ENCODE assay signal across 18 cellular contexts in the genomic region with DNA sequence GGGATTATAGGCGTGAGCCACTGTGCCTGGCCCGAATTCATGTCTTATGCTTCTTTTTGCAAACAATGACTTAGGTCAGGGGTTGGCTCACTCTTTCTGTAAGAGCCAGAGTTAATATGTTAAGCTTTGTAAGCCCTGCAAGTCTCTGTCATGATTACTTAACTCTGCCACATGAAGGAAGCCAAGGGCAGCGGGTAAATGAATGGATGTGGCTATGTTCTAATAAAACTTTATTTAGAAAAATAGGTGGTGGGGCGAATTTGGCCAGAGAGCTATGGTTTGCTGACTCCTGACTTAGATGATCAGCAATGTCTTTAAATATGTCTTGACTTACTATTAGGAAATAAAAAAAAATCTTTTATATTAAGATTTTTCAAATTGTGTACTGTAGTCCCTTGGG.
A peak's percentile ranks its signal among the peaks of the same experiment; 100 is the strongest.
DNase-seq lines count a peak whose midpoint lies in the region; ATAC-seq and TF ChIP-seq lines count a peak whose summit lies in the region.
"Had no signal": no experiment of that assay in that cellular context is flagged by ENCODE, and none has a peak within 500 bp of the region (broad histone marks: within the 10 kb centered on the region; RNA-seq: fewer than 3 reads in every experiment).

No MANE protein-coding gene starts in this region.

- no peaks in the 10 kb centered on the region for H3K36me3 Mint-ChIP-seq in activated CD4-positive, alpha-beta memory T cell treated with anti-CD3 and anti-CD28 coated beads for 36 hours
- H3K36me3 Mint-ChIP-seq in activated CD4-positive, alpha-beta memory T cell treated with anti-CD3 and anti-CD28 coated beads, Interleukin-2, amount 10 ng/mL, durations not matched to agents 7 days and 5 days (ENCODE audit: low read depth): no peaks in the 10 kb centered on the region
- H3K36me3 Mint-ChIP-seq in T-helper 17 cell (ENCODE audit: low read depth): peaks cover 6% of the 10 kb centered on the region
- H3K36me3 Mint-ChIP-seq in activated naive CD8-positive, alpha-beta T cell treated with anti-CD3 and anti-CD28 coated beads, Interleukin-2, amount 10 ng/mL, durations not matched to agents 7 days and 5 days: no peaks in the 10 kb centered on the region

- H4K20me1 ChIP-seq in BLaER1: no peaks in the 10 kb centered on the region

- H3K27me3 ChIP-seq in BLaER1: no peaks in the 10 kb centered on the region

- no peaks in the 10 kb centered on the region for H3K36me3 ChIP-seq in BLaER1

- no peaks in the 10 kb centered on the region for H3K9me3 Mint-ChIP-seq in activated CD4-positive, alpha-beta memory T cell treated with anti-CD3 and anti-CD28 coated beads for 36 hours
- H3K9me3 Mint-ChIP-seq in activated CD4-positive, alpha-beta memory T cell treated with anti-CD3 and anti-CD28 coated beads, Interleukin-2, amount 10 ng/mL, durations not matched to agents 7 days and 5 days: no peaks in the 10 kb centered on the region
- peaks cover 1% of the 10 kb centered on the region for H3K9me3 Mint-ChIP-seq in activated naive CD8-positive, alpha-beta T cell treated with anti-CD3 and anti-CD28 coated beads, Interleukin-2, amount 10 ng/mL, durations not matched to agents 7 days and 5 days
- H3K9me3 Mint-ChIP-seq: CD4-positive, alpha-beta T cell; HFFc6 had no signal

- no peak for TF ChIP-seq CTCF in coronary artery (IDR thresholded peaks at IDR 0.05)

- DNase-seq in activated CD4-positive, alpha-beta memory T cell treated with anti-CD3 and anti-CD28 coated beads for 36 hours: no peak
- DNase-seq in activated CD4-positive, alpha-beta memory T cell treated with anti-CD3 and anti-CD28 coated beads, Interleukin-2, amount 10 ng/mL, durations not matched to agents 7 days and 5 days: no peak
- DNase-seq in T-helper 17 cell (no peak), coronary artery (ENCODE audit: low spot score) (no peak), NCI-H526 treated with DMSO at 0.1 percent for 48 hours (lab: John Stamatoyannopoulos, UW) (no peak)
- no peak for DNase-seq in activated naive CD8-positive, alpha-beta T cell treated with anti-CD3 and anti-CD28 coated beads, Interleukin-2, amount 10 ng/mL, durations not matched to agents 7 days and 5 days
- DNase-seq: 8988T, Caco-2, GOT3, H7, HFFc6 had no signal

- intact Hi-C loops in activated CD4-positive, alpha-beta memory T cell treated with anti-CD3 and anti-CD28 coated beads for 36 hours (cut with micrococcal nuclease): loop anchor here (2.0 to 10.0 kb wide), 4 partner anchors 98 to 848 kb away; a partner anchor contains a TSS

- POLR2A ChIA-PET in activated CD4-positive, alpha-beta memory T cell treated with anti-CD3 and anti-CD28 coated beads for 36 hours (lab: Charles Lee): no interaction called here
- POLR2A ChIA-PET in activated CD4-positive, alpha-beta memory T cell treated with anti-CD3 and anti-CD28 coated beads, Interleukin-2, amount 10 ng/mL, durations not matched to agents 7 days and 5 days (lab: Charles Lee): interaction anchor here (0.7 to 1.2 kb wide), 3 partner anchors 13 to 909 kb away, joined by 3 read pairs; no protein-coding TSS in a partner anchor
- POLR2A ChIA-PET in activated naive CD8-positive, alpha-beta T cell treated with anti-CD3 and anti-CD28 coated beads, Interleukin-2, amount 10 ng/mL, durations not matched to agents 7 days and 5 days (lab: Charles Lee): interaction anchor here (0.5 to 1.9 kb wide), 3 partner anchors 102 to 115 kb away, joined by 3 to 8 read pairs (median 3); a partner anchor contains a TSS

- CTCF ChIA-PET in activated CD4-positive, alpha-beta memory T cell treated with anti-CD3 and anti-CD28 coated beads for 36 hours (lab: Charles Lee): interaction anchor here (0.6 to 1.3 kb wide), 2 partner anchors 33 to 97 kb away, joined by 3 read pairs; no protein-coding TSS in a partner anchor
- CTCF ChIA-PET in activated CD4-positive, alpha-beta memory T cell treated with anti-CD3 and anti-CD28 coated beads, Interleukin-2, amount 10 ng/mL, durations not matched to agents 7 days and 5 days (lab: Charles Lee): no interaction called here

- peaks cover 42% of the 10 kb centered on the region for H3K4me1 ChIP-seq in BLaER1
- H3K4me1 ChIP-seq: Caco-2 had no signal

- peak overlapping the region; percentile 34 for H3K27ac Mint-ChIP-seq in activated CD4-positive, alpha-beta memory T cell treated with anti-CD3 and anti-CD28 coated beads for 36 hours
- no peak overlapping the region for H3K27ac Mint-ChIP-seq in activated CD4-positive, alpha-beta memory T cell treated with anti-CD3 and anti-CD28 coated beads, Interleukin-2, amount 10 ng/mL, durations not matched to agents 7 days and 5 days
- H3K27ac Mint-ChIP-seq in T-helper 17 cell: no peak overlapping the region
- no peak overlapping the region for H3K27ac Mint-ChIP-seq in activated naive CD8-positive, alpha-beta T cell treated with anti-CD3 and anti-CD28 coated beads, Interleukin-2, amount 10 ng/mL, durations not matched to agents 7 days and 5 days
- H3K27ac Mint-ChIP-seq: B cell, HFFc6 had no signal

- H3K9me3 ChIP-seq in BLaER1 (no peaks in the 10 kb centered on the region), T-helper 17 cell (ENCODE audit: control insufficient read depth, low read length, poor library complexity, severe bottlenecking) (no peaks in the 10 kb centered on the region)
- H3K9me3 ChIP-seq: Caco-2 had no signal

- no peak overlapping the region for H3K27ac ChIP-seq in BLaER1
- H3K27ac ChIP-seq in coronary artery: no peak overlapping the region
- H3K27ac ChIP-seq: C4-2B, HL-60 had no signal

- no peak overlapping the region for H3K9ac ChIP-seq in BLaER1

- H3K4me3 ChIP-seq in BLaER1 (no peak overlapping the region), coronary artery (no peak overlapping the region)

- peak overlapping the region; percentile 44 for H3K4me2 ChIP-seq in BLaER1

- H3K4me3 Mint-ChIP-seq in activated CD4-positive, alpha-beta memory T cell treated with anti-CD3 and anti-CD28 coated beads for 36 hours: no peak overlapping the region
- no peak overlapping the region for H3K4me3 Mint-ChIP-seq in activated CD4-positive, alpha-beta memory T cell treated with anti-CD3 and anti-CD28 coated beads, Interleukin-2, amount 10 ng/mL, durations not matched to agents 7 days and 5 days
- peak overlapping the region; percentile 61 for H3K4me3 Mint-ChIP-seq in T-helper 17 cell
- H3K4me3 Mint-ChIP-seq in activated naive CD8-positive, alpha-beta T cell treated with anti-CD3 and anti-CD28 coated beads, Interleukin-2, amount 10 ng/mL, durations not matched to agents 7 days and 5 days: no peak overlapping the region
- H3K4me3 Mint-ChIP-seq: B cell, HFFc6 had no signal

- H3K4me1 Mint-ChIP-seq in activated CD4-positive, alpha-beta memory T cell treated with anti-CD3 and anti-CD28 coated beads for 36 hours (ENCODE audit: low read depth): peaks cover 51% of the 10 kb centered on the region
- H3K4me1 Mint-ChIP-seq in activated CD4-positive, alpha-beta memory T cell treated with anti-CD3 and anti-CD28 coated beads, Interleukin-2, amount 10 ng/mL, durations not matched to agents 7 days and 5 days: peaks cover 20% of the 10 kb centered on the region
- peaks cover 28% of the 10 kb centered on the region for H3K4me1 Mint-ChIP-seq in T-helper 17 cell
- H3K4me1 Mint-ChIP-seq in activated naive CD8-positive, alpha-beta T cell treated with anti-CD3 and anti-CD28 coated beads, Interleukin-2, amount 10 ng/mL, durations not matched to agents 7 days and 5 days: peaks cover 26% of the 10 kb centered on the region
- H3K4me1 Mint-ChIP-seq: B cell had no signal

- no peaks in the 10 kb centered on the region for H3K27me3 Mint-ChIP-seq in activated CD4-positive, alpha-beta memory T cell treated with anti-CD3 and anti-CD28 coated beads for 36 hours
- no peaks in the 10 kb centered on the region for H3K27me3 Mint-ChIP-seq in activated CD4-positive, alpha-beta memory T cell treated with anti-CD3 and anti-CD28 coated beads, Interleukin-2, amount 10 ng/mL, durations not matched to agents 7 days and 5 days
- peaks cover 14% of the 10 kb centered on the region for H3K27me3 Mint-ChIP-seq in T-helper 17 cell
- peaks cover 2% of the 10 kb centered on the region for H3K27me3 Mint-ChIP-seq in activated naive CD8-positive, alpha-beta T cell treated with anti-CD3 and anti-CD28 coated beads, Interleukin-2, amount 10 ng/mL, durations not matched to agents 7 days and 5 days
- H3K27me3 Mint-ChIP-seq: CD4-positive, alpha-beta T cell had no signal

- ATAC-seq in T-helper 17 cell (no peak), GM21737 (IDR thresholded peaks at IDR 0.05; ENCODE audit: unreplicated experiment) (no peak)
- ATAC-seq in activated naive CD8-positive, alpha-beta T cell treated with anti-CD3 and anti-CD28 coated beads, Interleukin-2, amount 10 ng/mL, durations not matched to agents 7 days and 5 days (ENCODE audit: low read depth): peak; percentile 4
- ATAC-seq: HCT116 had no signal
